Comparison of ENCODE assay signal across 20 cellular contexts in genomic region chr1:72115290-72115689, GRCh38.
"Had no signal": no experiment of that assay in that cellular context is flagged by ENCODE, and none has a peak within 500 bp of the region (broad histone marks: within the 10 kb centered on the region; RNA-seq: fewer than 3 reads in every experiment).

No MANE protein-coding gene starts in this region.

- ATAC-seq: HepG2, SK-N-SH treated with all-trans-retinoic acid at 6 μM for 48 hours had no signal

- H3K36me3 ChIP-seq: MG63 had no signal

- DNase-seq: IMR-90, Karpas-422, KG1, MG63, NCI-H1092 treated with DMSO at 0.1 percent for 48 hours, NCI-H1436, NCI-H187, NCI-H2029, NCI-H2081 treated with DMSO at 0.1 percent for 48 hours, NCI-H2171, NCI-H226, NCI-H446, NCI-H510A, NCI-H524 treated with DMSO at 0.1 percent for 48 hours, NCI-H69, NCI-H774, RPMI8226, SHP77 had no signal

- H3K27me3 ChIP-seq: MG63 had no signal

- H3K4me3 ChIP-seq: MG63 had no signal

- H3K9me3 ChIP-seq: MG63 had no signal
